25 cellular contexts compared by ENCODE assay signal in the genomic region with DNA sequence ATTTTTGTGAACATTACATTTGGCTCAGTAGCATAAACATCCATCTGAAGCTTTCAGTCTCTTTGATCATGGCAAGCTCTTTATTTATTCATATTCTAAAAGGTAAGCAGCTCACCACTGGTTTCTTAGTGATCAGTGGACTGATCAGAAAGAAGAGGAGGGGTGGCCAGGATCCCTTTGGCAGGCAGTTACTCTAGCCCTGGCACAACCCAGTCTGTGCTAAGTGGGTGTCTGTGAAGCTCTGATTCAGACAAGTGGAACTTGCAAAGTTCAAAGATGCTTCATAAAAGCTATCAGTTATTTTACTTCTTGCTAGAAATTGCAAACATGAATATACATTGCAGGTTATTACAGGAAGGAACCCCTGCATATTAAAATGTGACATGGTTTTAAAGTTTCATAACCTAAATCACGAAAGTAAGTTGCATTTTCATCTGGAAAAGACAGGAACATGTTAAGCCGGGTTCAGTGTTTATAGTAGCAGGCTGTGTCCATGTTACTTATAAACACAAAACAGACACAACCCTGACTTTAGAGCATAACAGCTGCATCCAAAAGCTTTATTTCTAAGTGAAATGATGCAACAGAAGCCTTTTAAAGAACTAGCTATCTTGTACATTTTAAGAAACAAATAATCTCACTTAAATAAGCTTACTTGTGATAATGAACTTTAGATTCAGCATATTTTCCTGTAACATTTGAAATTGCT.
DNase-seq lines count a peak whose midpoint lies in the region; ATAC-seq and TF ChIP-seq lines count a peak whose summit lies in the region.
"Had no signal": no experiment of that assay in that cellular context is flagged by ENCODE, and none has a peak within 500 bp of the region (broad histone marks: within the 10 kb centered on the region; RNA-seq: fewer than 3 reads in every experiment).

No MANE protein-coding gene starts in this region.

- intact Hi-C loops in A673 (cut with micrococcal nuclease; ENCODE audit: unreplicated experiment) (no loop called here), psoas muscle (cut with DNase I) (no loop called here)

- H3K4me3 ChIP-seq in AG04450 (ENCODE audit: low read depth, low read length) (no peak overlapping the region), fibroblast of villous mesenchyme (ENCODE audit: low read depth, low read length) (no peak overlapping the region), mesodermal cell (ENCODE audit: extremely low read depth, insufficient read depth, low read length, poor library complexity, severe bottlenecking) (no peak overlapping the region), A673 (ENCODE audit: low read depth, low read length, poor library complexity, severe bottlenecking) (no peak overlapping the region), psoas muscle (no peak overlapping the region)
- H3K4me3 ChIP-seq: gastroesophageal sphincter, GM12878, suprapubic skin, uterus had no signal

- POLR2A ChIA-PET in AG04450 (lab: Yijun Ruan, JAX), result interaction anchor here (0.6 to 1.5 kb wide), 3 partner anchors 230 to 1313 kb away, joined by 3 to 5 read pairs (median 4); partner anchors contain the start of gene NR2F2
- POLR2A ChIA-PET in A673 (lab: Charles Lee; ENCODE audit: low non-redundant PET), result no interaction called here

- in situ Hi-C loops in ACHN (cut with HindIII; ENCODE audit: low pct_ligation_motif_present, low pct_unique_long_range_greater_than_20kb, low sequenced_read_pairs), result no loop called here

- no peak for ATAC-seq in HG02870 (IDR thresholded peaks at IDR 0.05; ENCODE audit: unreplicated experiment)
- no peak for ATAC-seq in psoas muscle
- ATAC-seq: gastroesophageal sphincter, GM12878 had no signal

- H3K4me3 Mint-ChIP-seq in HFFc6, result no peak overlapping the region
- H3K4me3 Mint-ChIP-seq: activated CD4-positive, alpha-beta memory T cell treated with anti-CD3 and anti-CD28 coated beads for 36 hours; CD4-positive, alpha-beta memory T cell had no signal

- BruUV-seq in A673 (replicated peaks; lab: Mats Ljungman, UMichigan), result no TSS peak

- CTCF ChIA-PET in AG04450 (lab: Charles Lee) (interaction anchor here (0.6 to 1.6 kb wide), 6 partner anchors 9 to 1310 kb away, joined by 3 to 9 read pairs (median 4); no protein-coding TSS in a partner anchor), A673 (lab: Charles Lee) (no interaction called here)

- no peaks in the 10 kb centered on the region for H3K36me3 Mint-ChIP-seq in HFFc6 (ENCODE audit: low read depth)
- H3K36me3 Mint-ChIP-seq: activated CD4-positive, alpha-beta memory T cell treated with anti-CD3 and anti-CD28 coated beads for 36 hours; CD4-positive, alpha-beta memory T cell had no signal

- peaks cover 61% of the 10 kb centered on the region for H3K4me1 Mint-ChIP-seq in HFFc6 (ENCODE audit: low read depth)
- H3K4me1 Mint-ChIP-seq: CD4-positive, alpha-beta memory T cell had no signal

- no peaks in the 10 kb centered on the region for H3K27me3 ChIP-seq in AG04450 (ENCODE audit: control insufficient read depth, insufficient read depth, low read length)
- H3K27me3 ChIP-seq in A673 (replicated peaks; ENCODE audit: insufficient read depth, low read depth, low read length, poor library complexity), result no peaks in the 10 kb centered on the region
- no peaks in the 10 kb centered on the region for H3K27me3 ChIP-seq in psoas muscle (ENCODE audit: insufficient read depth in 3 of 3, low read length in 2 of 3)
- H3K27me3 ChIP-seq: adrenal gland, gastroesophageal sphincter, suprapubic skin, uterus had no signal

- 83% methylated on average over 1 of the region's 2 CpGs; no CpG with 5 or more reads in 1 of the 2 experiments for WGBS in mesodermal cell (ENCODE audit: insufficient coverage in 2 of 2), 2 experiments
- 24 to 35% (median 29%) methylated on average over 2 of the region's 2 CpGs for WGBS in psoas muscle, 3 donors

- H3K27ac ChIP-seq in AG04450 (ENCODE audit: low read depth, low read length) (no peak overlapping the region), mesodermal cell (ENCODE audit: low read depth, low read length, severe bottlenecking) (peak overlapping the region; percentile 23), A673 (ENCODE audit: low read depth, low read length, poor library complexity, severe bottlenecking) (no peak overlapping the region), psoas muscle (no peak overlapping the region)
- H3K27ac ChIP-seq: gastroesophageal sphincter, suprapubic skin, VCaP had no signal

- H3K4me1 ChIP-seq in mesodermal cell (ENCODE audit: control insufficient read depth, insufficient read depth, low read length, poor library complexity, severe bottlenecking) (peaks cover 15% of the 10 kb centered on the region), A673 (ENCODE audit: insufficient read depth, low read length, poor library complexity, severe bottlenecking) (no peaks in the 10 kb centered on the region), psoas muscle (peaks cover 4% of the 10 kb centered on the region)
- H3K4me1 ChIP-seq: adrenal gland, uterus had no signal

- no peak overlapping the region for H3K27ac Mint-ChIP-seq in HFFc6
- H3K27ac Mint-ChIP-seq: activated CD4-positive, alpha-beta memory T cell treated with anti-CD3 and anti-CD28 coated beads for 36 hours; CD4-positive, alpha-beta memory T cell had no signal

- DNase-seq in AG04450 (ENCODE audit: low read depth, low spot score) (peak; percentile 11), HFFc6 (peak; percentile 12), fibroblast of villous mesenchyme (ENCODE audit: low read depth) (peak; percentile 83), A673 (ENCODE audit: low spot score) (no peak), ACHN (no peak), psoas muscle (no peak)
- DNase-seq: activated CD4-positive, alpha-beta memory T cell treated with anti-CD3 and anti-CD28 coated beads for 36 hours; activated gamma-delta T cell; activated T-cell treated with anti-CD3 and anti-CD28 coated beads for 4 hours; adrenal gland; CD4-positive, alpha-beta memory T cell; dermis blood vessel endothelial cell; GOT3; KBM-7; kidney glomerular epithelial cell; NCI-H69; nucleus accumbens; OCI-M1; uterus had no signal

- TF ChIP-seq CTCF in AG04450 (IDR thresholded peaks at IDR 0.05; ENCODE audit: low read depth, low read length) (no peak), HFFc6 (IDR thresholded peaks at IDR 0.05) (no peak), fibroblast of villous mesenchyme (IDR thresholded peaks at IDR 0.05; ENCODE audit: insufficient read depth, low read depth, low read length) (no peak), A673 (conservative IDR thresholded peaks at IDR 0.05; ENCODE audit: low read depth, low read length) (no peak), psoas muscle (IDR thresholded peaks at IDR 0.05) (no peak)

- H3K9me3 ChIP-seq in AG04450 (ENCODE audit: control insufficient read depth, insufficient read depth, low read length), result no peaks in the 10 kb centered on the region
- H3K9me3 ChIP-seq in mesodermal cell (ENCODE audit: control insufficient read depth, low read length), result no peaks in the 10 kb centered on the region
- no peaks in the 10 kb centered on the region for H3K9me3 ChIP-seq in A673 (ENCODE audit: low read depth, low read length, poor library complexity, severe bottlenecking)
- no peaks in the 10 kb centered on the region for H3K9me3 ChIP-seq in psoas muscle
- H3K9me3 ChIP-seq: adrenal gland, gastroesophageal sphincter, suprapubic skin, uterus had no signal

- H3K9me3 Mint-ChIP-seq in HFFc6, result no peaks in the 10 kb centered on the region
- H3K9me3 Mint-ChIP-seq: activated CD4-positive, alpha-beta memory T cell treated with anti-CD3 and anti-CD28 coated beads for 36 hours had no signal

- H3K27me3 Mint-ChIP-seq in HFFc6 (ENCODE audit: insufficient read depth), result no peaks in the 10 kb centered on the region
- H3K27me3 Mint-ChIP-seq: CD4-positive, alpha-beta memory T cell had no signal

- no peaks in the 10 kb centered on the region for H3K36me3 ChIP-seq in mesodermal cell (ENCODE audit: control insufficient read depth, insufficient read depth, low read length)
- no peaks in the 10 kb centered on the region for H3K36me3 ChIP-seq in A673 (ENCODE audit: insufficient read depth, low read length, poor library complexity, severe bottlenecking)
- H3K36me3 ChIP-seq in psoas muscle (ENCODE audit: insufficient read depth in 1 of 2, low read depth in 1 of 2), result no peaks in the 10 kb centered on the region
- H3K36me3 ChIP-seq: adrenal gland, gastroesophageal sphincter, suprapubic skin, uterus had no signal

Comparison
In these comparisons a context has a peak if more than half of its experiments do, and no peak if none do; other contexts are left out.
1. DNase-seq: peak in AG04450 (single experiment), HFFc6 (single experiment) and fibroblast of villous mesenchyme (single experiment); none in A673 (single experiment), ACHN (single experiment) and psoas muscle (0 of 2).